ENCODE assay signal across 26 cellular contexts in genomic region chr12:12282202-12282601, GRCh38. TPM values are rescaled to one million over a fixed set of nuclear protein-coding genes. Genes with fewer than 3 reads are reported as not detected.
"Had no signal": no experiment of that assay in that cellular context is flagged by ENCODE, and none has a peak within 500 bp of the region (broad histone marks: within the 10 kb centered on the region; RNA-seq: fewer than 3 reads in every experiment).

No MANE protein-coding gene starts in this region.

- H3K4me1 ChIP-seq: right lobe of liver, transverse colon had no signal

- H2AFZ ChIP-seq: parathyroid adenoma had no signal

- ATAC-seq: effector memory CD8-positive, alpha-beta T cell; left lobe of liver; mucosa of descending colon; natural killer cell treated with Interleukin-12 subunit alpha and Interleukin-12 subunit beta and Interleukin-15 and Interleukin-18, amount 100 ng/mL, for 72 hours; stimulated activated naive CD8-positive, alpha-beta T cell treated with anti-CD3 and anti-CD28 coated beads, Interleukin-15, amount 100 ng/mL, for 72 hours; upper lobe of right lung had no signal

- H3K4me1 Mint-ChIP-seq: immature natural killer cell; memory B cell; naive B cell; stimulated activated naive CD8-positive, alpha-beta T cell treated with anti-CD3 and anti-CD28 coated beads, Interleukin-15, amount 100 ng/mL, for 72 hours had no signal

- H3K4me3 ChIP-seq: lung, mucosa of descending colon, right lobe of liver, suprapubic skin, transverse colon, upper lobe of right lung, vagina had no signal

- H3K27ac ChIP-seq: parathyroid adenoma, right lobe of liver, suprapubic skin, transverse colon, upper lobe of right lung, vagina had no signal

- H3K36me3 Mint-ChIP-seq: immature natural killer cell; memory B cell; natural killer cell treated with Interleukin-12 subunit alpha and Interleukin-12 subunit beta and Interleukin-15 and Interleukin-18, amount 100 ng/mL, for 72 hours had no signal

- H3K27ac Mint-ChIP-seq: effector memory CD8-positive, alpha-beta T cell; immature natural killer cell; memory B cell; naive B cell; natural killer cell treated with Interleukin-12 subunit alpha and Interleukin-12 subunit beta and Interleukin-15 and Interleukin-18, amount 100 ng/mL, for 72 hours; progenitor cell of endocrine pancreas; stimulated activated naive CD8-positive, alpha-beta T cell treated with anti-CD3 and anti-CD28 coated beads, Interleukin-15, amount 100 ng/mL, for 72 hours had no signal

- H3K36me3 ChIP-seq: right lobe of liver, suprapubic skin, transverse colon, upper lobe of right lung, vagina had no signal

- DNase-seq: cortex of kidney; effector memory CD8-positive, alpha-beta T cell; hypothalamus; immature natural killer cell; islet precursor cell; mucosa of descending colon; naive B cell; right lobe of liver; stimulated activated CD4-positive, alpha-beta T cell treated with anti-CD3 and anti-CD28 coated beads, Interleukin-12 subunit alpha, Interleukin-12 subunit beta, amount 100 ng/mL, for 4 hours; stimulated activated CD4-positive, alpha-beta T cell treated with anti-CD3 and anti-CD28 coated beads, Interleukin-1b, Interleukin-23, amount 100 ng/mL, for 48 hours; stimulated activated CD4-positive, alpha-beta T cell treated with anti-CD3 and anti-CD28 coated beads, Interleukin-4, amount 100 ng/mL, for 1 hour; stimulated activated CD8-positive, alpha-beta memory T cell treated with anti-CD3 and anti-CD28 coated beads, Interleukin-4, amount 100 ng/mL, for 48 hours; stimulated activated naive CD4-positive, alpha-beta T cell; stimulated activated naive CD8-positive, alpha-beta T cell treated with anti-CD3 and anti-CD28 coated beads, Interleukin-15, amount 100 ng/mL, for 72 hours; transverse colon; upper lobe of right lung had no signal

- H3K9ac ChIP-seq: parathyroid adenoma had no signal

- H3K9me3 ChIP-seq: mucosa of descending colon, right lobe of liver, suprapubic skin, transverse colon, upper lobe of right lung, vagina had no signal

- H3K4me3 Mint-ChIP-seq: effector memory CD8-positive, alpha-beta T cell; immature natural killer cell; memory B cell; mesothelial cell of epicardium; naive B cell; natural killer cell treated with Interleukin-12 subunit alpha and Interleukin-12 subunit beta and Interleukin-15 and Interleukin-18, amount 100 ng/mL, for 72 hours; neural crest cell; stimulated activated naive CD8-positive, alpha-beta T cell treated with anti-CD3 and anti-CD28 coated beads, Interleukin-15, amount 100 ng/mL, for 72 hours had no signal

- H3K79me2 ChIP-seq: parathyroid adenoma had no signal

- H3K27me3 ChIP-seq: right lobe of liver, suprapubic skin, transverse colon, upper lobe of right lung, vagina had no signal

- H3K9me3 Mint-ChIP-seq: effector memory CD8-positive, alpha-beta T cell; natural killer cell treated with Interleukin-12 subunit alpha and Interleukin-12 subunit beta and Interleukin-15 and Interleukin-18, amount 100 ng/mL, for 72 hours had no signal

RNA-seq across cellular contexts. Expression of gene LRP6, which starts 15.4 kb away (rescaled TPM):
- polyA plus RNA-seq: immature natural killer cell had no signal
